In the genomic region with DNA sequence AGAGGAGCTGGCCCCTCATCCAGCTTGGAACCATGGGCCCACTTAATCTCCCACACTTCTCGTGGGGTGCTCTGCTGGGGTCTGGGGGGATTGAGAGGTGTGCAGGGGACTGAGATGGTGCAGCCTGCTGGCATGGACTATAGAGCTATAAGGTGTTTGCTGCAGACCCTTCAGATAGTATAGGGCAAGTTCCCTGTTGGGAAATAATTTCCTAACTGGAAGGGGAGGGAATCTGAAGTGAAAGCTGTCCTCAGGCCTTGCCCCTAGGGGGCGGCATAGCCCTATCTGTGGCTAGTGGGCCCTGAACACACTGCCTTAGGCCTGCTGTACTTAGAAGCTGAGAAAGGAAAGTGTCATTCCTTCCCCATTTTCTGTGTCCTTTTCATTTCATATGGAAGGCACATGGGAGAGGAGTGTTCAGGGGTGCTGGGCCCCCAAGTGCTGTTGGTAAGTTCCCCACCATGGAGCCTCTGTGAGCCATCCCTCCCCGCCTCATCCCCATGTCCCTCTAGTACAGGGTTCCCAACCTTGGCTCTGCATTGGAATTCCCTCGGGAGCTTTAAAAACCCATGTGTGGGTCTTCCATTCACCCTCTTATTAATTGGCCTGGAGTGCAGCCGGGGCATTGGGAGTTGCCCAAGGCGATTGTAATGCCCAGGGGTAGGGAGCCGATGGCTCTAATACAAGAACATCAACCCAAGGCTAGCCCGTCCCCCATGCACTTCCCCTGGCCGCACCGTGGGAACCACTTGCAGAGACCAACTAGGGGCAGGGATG, we compare ENCODE assay signal across 8 cellular contexts. TPM values are rescaled to one million over a fixed set of nuclear protein-coding genes. Genes with fewer than 3 reads are reported as not detected.
A peak's percentile ranks its signal among the peaks of the same experiment; 100 is the strongest.
DNase-seq lines count a peak whose midpoint lies in the region; ATAC-seq and TF ChIP-seq lines count a peak whose summit lies in the region.

No MANE protein-coding gene starts in this region.

- H3K27me3 ChIP-seq in brain microvascular endothelial cell (replicated peaks): no peaks in the 10 kb centered on the region

- H3K4me3 Mint-ChIP-seq in T-cell: no peak overlapping the region

- POLR2A ChIA-PET in T-cell (lab: Charles Lee): no interaction called here

- peak; percentile 96 for TF ChIP-seq CTCF in brain microvascular endothelial cell (IDR thresholded peaks at IDR 0.05; ENCODE audit: low read depth, low read length, missing control alignments)

- H3K27ac Mint-ChIP-seq in T-cell: no peak overlapping the region

- peaks cover 16 to 30% (median 27%) of the 10 kb centered on the region in 3 donors for H3K4me1 Mint-ChIP-seq in T-cell

- no peak overlapping the region for H3K4me3 ChIP-seq in brain microvascular endothelial cell (ENCODE audit: low read depth, low read length)

- CTCF ChIA-PET in T-cell (lab: Charles Lee): interaction anchor here (0.5 to 2.4 kb wide), 3 partner anchors 40 to 673 kb away, joined by 4 to 8 read pairs (median 6); no protein-coding TSS in a partner anchor

- H3K27ac ChIP-seq in brain microvascular endothelial cell: no peak overlapping the region

- no peaks in the 10 kb centered on the region for H3K27me3 Mint-ChIP-seq in T-cell

- no peaks in the 10 kb centered on the region for H3K9me3 Mint-ChIP-seq in T-cell

- H3K36me3 Mint-ChIP-seq in T-cell: peaks cover 26% of the 10 kb centered on the region

- in situ Hi-C loops in brain microvascular endothelial cell (cut with HindIII; ENCODE audit: low pct_ligation_motif_present, low sequenced_read_pairs): no loop called here

- DNase-seq in activated gamma-delta T cell treated with Interleukin-2 at 50 U/mL for 16 hours: peak; percentile 23
- DNase-seq in activated gamma-delta T cell (lab: John Stamatoyannopoulos, UW): no peak
- DNase-seq in NCI-H1694 treated with DMSO at 0.1 percent for 48 hours (lab: John Stamatoyannopoulos, UW): peak; percentile 81
- DNase-seq in T-cell: peak in 23 of 34 experiments; percentile 16 to 49 (median 29)
- DNase-seq in brain microvascular endothelial cell: peak; percentile 66
- DNase-seq in iPS-NIHi11 (ENCODE audit: low spot score): peak; percentile 84
- DNase-seq in stimulated activated CD4-positive, alpha-beta T cell treated with anti-CD3 and anti-CD28 coated beads, Interleukin-12 subunit alpha, Interleukin-12 subunit beta, amount 100 ng/mL, for 4 hours: peak; percentile 43

- ATAC-seq in T-cell (replicated peaks in 1 of 4) (peak in 2 of 4 experiments; percentile 48 to 53), GM19455 (IDR thresholded peaks at IDR 0.05; ENCODE audit: unreplicated experiment) (no peak)

- H3K36me3 ChIP-seq in brain microvascular endothelial cell (replicated peaks): peaks cover 28% of the 10 kb centered on the region

RNA-seq across cellular contexts. Expression of a gene that starts 19.7 kb away (rescaled TPM):
- 10 to 100 TPM; 60.3 to 80.2 (median 74.1) TPM for total RNA-seq in T-cell

RNA-seq across cellular contexts. Expression of a gene that starts 36.4 kb away (rescaled TPM):
- total RNA-seq in T-cell: not detected
